In the genomic region with DNA sequence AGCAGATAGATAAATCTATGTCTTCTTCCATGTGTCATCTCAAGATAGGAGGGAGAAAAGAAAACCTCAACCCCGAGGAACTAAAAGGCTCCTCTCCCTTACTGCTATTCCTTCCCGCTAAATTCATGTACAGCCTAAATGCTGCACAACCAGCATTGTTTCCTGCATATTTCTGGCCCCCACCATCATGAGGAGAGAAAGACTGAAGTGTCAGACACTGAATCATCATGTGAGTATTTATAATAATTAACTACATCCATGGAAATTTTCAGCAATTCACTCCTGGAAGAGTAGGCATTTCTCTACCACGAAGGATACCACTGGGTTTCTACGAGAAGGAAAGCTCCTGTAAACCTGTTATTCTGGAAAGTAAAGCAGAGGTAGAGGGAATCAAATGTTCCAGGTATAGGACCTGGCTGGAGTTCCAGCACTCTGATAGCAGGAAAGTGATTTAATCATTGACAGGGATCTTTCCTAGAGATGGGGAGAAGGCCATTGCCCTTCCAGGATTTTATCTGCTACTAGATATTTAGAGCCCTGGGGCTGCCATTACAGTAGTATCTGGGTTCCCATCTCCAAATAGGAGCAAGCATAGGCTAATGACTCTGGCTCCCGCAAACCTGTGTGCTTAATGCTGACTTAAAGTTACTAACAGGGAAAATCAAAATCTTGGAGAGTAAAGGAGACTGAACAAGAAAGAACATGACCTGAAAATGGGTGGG, we compare ENCODE assay signal across 24 cellular contexts.
DNase-seq lines count a peak whose midpoint lies in the region; ATAC-seq, FAIRE-seq and TF ChIP-seq lines count a peak whose summit lies in the region.
"Had no signal": no experiment of that assay in that cellular context is flagged by ENCODE, and none has a peak within 500 bp of the region (broad histone marks: within the 10 kb centered on the region; RNA-seq: fewer than 3 reads in every experiment).

No MANE protein-coding gene starts in this region.

- TF ChIP-seq CTCF in brain (conservative IDR thresholded peaks at IDR 0.05) (no peak), keratinocyte (optimal IDR thresholded peaks at IDR 0.05 in 1 of 3, IDR thresholded peaks at IDR 0.05 in 1 of 3, conservative IDR thresholded peaks at IDR 0.05 in 1 of 3; ENCODE audit: extremely low read depth in 1 of 3, insufficient read depth in 2 of 3, low read length in 3 of 3) (no peak), esophagus squamous epithelium (IDR thresholded peaks at IDR 0.05) (no peak)

- dilution Hi-C loops in keratinocyte (cut with MboI; ENCODE audit: extremely low pct_ligation_motif_present, low sequenced_read_pairs): no loop called here

- peaks cover 18% of the 10 kb centered on the region for H3K4me1 Mint-ChIP-seq in brain
- H3K4me1 Mint-ChIP-seq in stimulated activated naive B cell treated with anti-CD40 and anti-IgM and Interleukin-4, amounts not matched to agents 10 μg/mL and 1 μg/mL and 100 μg/mL, for 72 hours: peaks cover 10 to 24% of the 10 kb centered on the region in 2 donors
- H3K4me1 Mint-ChIP-seq: activated naive CD4-positive, alpha-beta T cell treated with anti-CD3 and anti-CD28 coated beads, Interleukin-2, amount 10 ng/mL, durations not matched to agents 7 days and 5 days; stimulated activated effector memory CD8-positive, alpha-beta T cell treated with anti-CD3 and anti-CD28 coated beads, Interleukin-12 subunit alpha, Interleukin-12 subunit beta, amount 100 ng/mL, for 72 hours; T-cell had no signal

- no peak for FAIRE-seq in keratinocyte (lab: Jason Lieb, UNC)

- peaks cover 0 to 9% (median 4%) of the 10 kb centered on the region in 5 experiments for H3K9me3 Mint-ChIP-seq in brain
- no peaks in the 10 kb centered on the region for H3K9me3 Mint-ChIP-seq in stimulated activated naive B cell treated with anti-CD40 and anti-IgM and Interleukin-4, amounts not matched to agents 10 μg/mL and 1 μg/mL and 100 μg/mL, for 72 hours
- H3K9me3 Mint-ChIP-seq: activated naive CD4-positive, alpha-beta T cell treated with anti-CD3 and anti-CD28 coated beads, Interleukin-2, amount 10 ng/mL, durations not matched to agents 7 days and 5 days; natural killer cell treated with Interleukin-12 subunit alpha and Interleukin-12 subunit beta and Interleukin-15 and Interleukin-18, amount 100 ng/mL, for 72 hours; stimulated activated effector memory CD8-positive, alpha-beta T cell treated with anti-CD3 and anti-CD28 coated beads, Interleukin-12 subunit alpha, Interleukin-12 subunit beta, amount 100 ng/mL, for 72 hours; T-cell had no signal

- H3K9me1 ChIP-seq in keratinocyte (ENCODE audit: control insufficient read depth, extremely low read depth, insufficient read depth, low read length): no peaks in the 10 kb centered on the region

- H3K4me1 ChIP-seq in keratinocyte (ENCODE audit: control insufficient read depth, extremely low read depth, insufficient read depth, low read length): peaks cover 10% of the 10 kb centered on the region
- H3K4me1 ChIP-seq in esophagus squamous epithelium: peaks cover 0 to 18% (median 0%) of the 10 kb centered on the region in 3 donors
- H3K4me1 ChIP-seq: colonic mucosa, prostate gland had no signal

- no peak for ATAC-seq in stimulated activated naive B cell treated with anti-CD40 and anti-IgM and Interleukin-4, amounts not matched to agents 10 μg/mL and 1 μg/mL and 100 μg/mL, for 72 hours (replicated peaks)
- ATAC-seq: gastroesophageal sphincter; natural killer cell treated with Interleukin-12 subunit alpha and Interleukin-12 subunit beta and Interleukin-15 and Interleukin-18, amount 100 ng/mL, for 72 hours; stimulated activated effector memory CD8-positive, alpha-beta T cell treated with anti-CD3 and anti-CD28 coated beads, Interleukin-12 subunit alpha, Interleukin-12 subunit beta, amount 100 ng/mL, for 72 hours; T-cell had no signal

- TF ChIP-seq POLR2A in esophagus squamous epithelium (IDR thresholded peaks at IDR 0.05): no peak

- no peaks in the 10 kb centered on the region for H3K9me3 ChIP-seq in keratinocyte (ENCODE audit: control insufficient read depth, low read depth, low read length)
- no peaks in the 10 kb centered on the region for H3K9me3 ChIP-seq in esophagus squamous epithelium
- H3K9me3 ChIP-seq: colonic mucosa, gastroesophageal sphincter, prostate gland, tibial nerve had no signal

- H3K4me3 ChIP-seq in keratinocyte (ENCODE audit: control insufficient read depth in 2 of 3, extremely low read depth in 1 of 3, insufficient read depth in 2 of 3, low read depth in 1 of 3, low read length in 3 of 3): no peak overlapping the region
- H3K4me3 ChIP-seq in esophagus squamous epithelium: no peak overlapping the region
- H3K4me3 ChIP-seq: BLaER1 treated with 17β-estradiol and CSF1 and Interleukin-3, amounts not matched to agents 10 nM and 100 nM; colonic mucosa; gastroesophageal sphincter; lung; prostate gland; tibial nerve had no signal

- peak overlapping the region; percentile 35 for H2AFZ ChIP-seq in keratinocyte (ENCODE audit: control insufficient read depth, low read length)

- H3K27me3 ChIP-seq in keratinocyte (ENCODE audit: control insufficient read depth, extremely low read depth, insufficient read depth, low read length): no peaks in the 10 kb centered on the region
- H3K27me3 ChIP-seq in esophagus squamous epithelium: no peaks in the 10 kb centered on the region
- H3K27me3 ChIP-seq: BLaER1 treated with 17β-estradiol and CSF1 and Interleukin-3, amounts not matched to agents 10 nM and 100 nM; colonic mucosa; gastroesophageal sphincter; tibial nerve had no signal

- no peaks in the 10 kb centered on the region for H4K20me1 ChIP-seq in keratinocyte (ENCODE audit: control insufficient read depth, extremely low read depth, insufficient read depth, low read length)

- peak overlapping the region; percentile 43 for H3K4me2 ChIP-seq in keratinocyte (ENCODE audit: control insufficient read depth, extremely low read depth, insufficient read depth, low read depth, low read length)
- H3K4me2 ChIP-seq: BLaER1 treated with 17β-estradiol and CSF1 and Interleukin-3, amounts not matched to agents 10 nM and 100 nM had no signal

- H3K27me3 Mint-ChIP-seq in brain: no peaks in the 10 kb centered on the region
- no peaks in the 10 kb centered on the region for H3K27me3 Mint-ChIP-seq in stimulated activated naive B cell treated with anti-CD40 and anti-IgM and Interleukin-4, amounts not matched to agents 10 μg/mL and 1 μg/mL and 100 μg/mL, for 72 hours
- H3K27me3 Mint-ChIP-seq: activated naive CD4-positive, alpha-beta T cell treated with anti-CD3 and anti-CD28 coated beads, Interleukin-2, amount 10 ng/mL, durations not matched to agents 7 days and 5 days; natural killer cell treated with Interleukin-12 subunit alpha and Interleukin-12 subunit beta and Interleukin-15 and Interleukin-18, amount 100 ng/mL, for 72 hours; T-cell had no signal

- H3K9ac ChIP-seq in keratinocyte (ENCODE audit: control insufficient read depth, extremely low read depth, insufficient read depth, low read length): no peak overlapping the region
- H3K9ac ChIP-seq: BLaER1 treated with 17β-estradiol and CSF1 and Interleukin-3, amounts not matched to agents 10 nM and 100 nM had no signal

- WGBS in esophagus squamous epithelium, 2 donors: 78 to 87% methylated on average over 5 of the region's 5 CpGs

- H3K27ac ChIP-seq in keratinocyte (ENCODE audit: control insufficient read depth, insufficient read depth, low read length) (no peak overlapping the region), esophagus squamous epithelium (no peak overlapping the region)
- H3K27ac ChIP-seq: 22Rv1; BLaER1 treated with 17β-estradiol and CSF1 and Interleukin-3, amounts not matched to agents 10 nM and 100 nM; colonic mucosa; gastroesophageal sphincter; prostate gland; tibial nerve had no signal

- peaks cover 91% of the 10 kb centered on the region for H3K36me3 Mint-ChIP-seq in brain
- H3K36me3 Mint-ChIP-seq in stimulated activated naive B cell treated with anti-CD40 and anti-IgM and Interleukin-4, amounts not matched to agents 10 μg/mL and 1 μg/mL and 100 μg/mL, for 72 hours: peaks cover 35 to 66% of the 10 kb centered on the region in 2 donors
- H3K36me3 Mint-ChIP-seq: activated naive CD4-positive, alpha-beta T cell treated with anti-CD3 and anti-CD28 coated beads, Interleukin-2, amount 10 ng/mL, durations not matched to agents 7 days and 5 days; natural killer cell treated with Interleukin-12 subunit alpha and Interleukin-12 subunit beta and Interleukin-15 and Interleukin-18, amount 100 ng/mL, for 72 hours; stimulated activated effector memory CD8-positive, alpha-beta T cell treated with anti-CD3 and anti-CD28 coated beads, Interleukin-12 subunit alpha, Interleukin-12 subunit beta, amount 100 ng/mL, for 72 hours; T-cell had no signal

- no peak overlapping the region for H3K4me3 Mint-ChIP-seq in brain
- H3K4me3 Mint-ChIP-seq in stimulated activated naive B cell treated with anti-CD40 and anti-IgM and Interleukin-4, amounts not matched to agents 10 μg/mL and 1 μg/mL and 100 μg/mL, for 72 hours: no peak overlapping the region
- H3K4me3 Mint-ChIP-seq: activated naive CD4-positive, alpha-beta T cell treated with anti-CD3 and anti-CD28 coated beads, Interleukin-2, amount 10 ng/mL, durations not matched to agents 7 days and 5 days; natural killer cell treated with Interleukin-12 subunit alpha and Interleukin-12 subunit beta and Interleukin-15 and Interleukin-18, amount 100 ng/mL, for 72 hours; stimulated activated effector memory CD8-positive, alpha-beta T cell treated with anti-CD3 and anti-CD28 coated beads, Interleukin-12 subunit alpha, Interleukin-12 subunit beta, amount 100 ng/mL, for 72 hours; T-cell had no signal

- H3K79me2 ChIP-seq in keratinocyte (ENCODE audit: control insufficient read depth, insufficient read depth, low read length): no peaks in the 10 kb centered on the region

- intact Hi-C loops in esophagus squamous epithelium (cut with DNase I): no loop called here

- H3K27ac Mint-ChIP-seq in brain: peak overlapping the region in 3 of 5 experiments; percentile 10 to 79 (median 64)
- peak overlapping the region; percentile 67 for H3K27ac Mint-ChIP-seq in stimulated activated naive B cell treated with anti-CD40 and anti-IgM and Interleukin-4, amounts not matched to agents 10 μg/mL and 1 μg/mL and 100 μg/mL, for 72 hours
- H3K27ac Mint-ChIP-seq: activated naive CD4-positive, alpha-beta T cell treated with anti-CD3 and anti-CD28 coated beads, Interleukin-2, amount 10 ng/mL, durations not matched to agents 7 days and 5 days; natural killer cell treated with Interleukin-12 subunit alpha and Interleukin-12 subunit beta and Interleukin-15 and Interleukin-18, amount 100 ng/mL, for 72 hours; stimulated activated effector memory CD8-positive, alpha-beta T cell treated with anti-CD3 and anti-CD28 coated beads, Interleukin-12 subunit alpha, Interleukin-12 subunit beta, amount 100 ng/mL, for 72 hours; T-cell had no signal

- H3K36me3 ChIP-seq in keratinocyte (ENCODE audit: control insufficient read depth in 2 of 2, extremely low read depth in 1 of 2, insufficient read depth in 2 of 2, low read length in 2 of 2): peaks cover 0 to 2% of the 10 kb centered on the region in 2 experiments
- H3K36me3 ChIP-seq in esophagus squamous epithelium: peaks cover 0 to 79% (median 0%) of the 10 kb centered on the region in 3 donors
- H3K36me3 ChIP-seq: colonic mucosa, prostate gland had no signal

- peak; percentile 17 for DNase-seq in DMS53 (lab: John Stamatoyannopoulos, UW)
- no peak for DNase-seq in DMS53 treated with DMSO at 0.1 percent for 48 hours (lab: John Stamatoyannopoulos, UW; ENCODE audit: unreplicated experiment)
- DNase-seq in keratinocyte (ENCODE audit: low read depth, low spot score): no peak
- DNase-seq in stimulated activated naive B cell treated with anti-CD40 and anti-IgM and Interleukin-4, amounts not matched to agents 10 μg/mL and 1 μg/mL and 100 μg/mL, for 72 hours: no peak
- DNase-seq in esophagus squamous epithelium (lab: John Stamatoyannopoulos, UW): no peak
- DNase-seq in stimulated activated CD4-positive, alpha-beta T cell treated with anti-CD3 and anti-CD28 coated beads, Interleukin-4, amount 100 ng/mL, for 4 hours: no peak
- no peak for DNase-seq in NCI-H510A treated with DMSO at 0.1 percent for 48 hours (lab: John Stamatoyannopoulos, UW)
- DNase-seq: activated naive CD4-positive, alpha-beta T cell treated with anti-CD3 and anti-CD28 coated beads, Interleukin-2, amount 10 ng/mL, durations not matched to agents 7 days and 5 days; colonic mucosa; KBM-7; NCI-H1092; NCI-H2107; NCI-H524 treated with DMSO at 0.1 percent for 48 hours; Right ventricle myocardium superior; T-cell had no signal
